ENCODE assay signal across 29 cellular contexts in genomic region chr4:99379571-99379970, GRCh38. TPM values are rescaled to one million over a fixed set of nuclear protein-coding genes. Genes with fewer than 3 reads are reported as not detected.
"Had no signal": no experiment of that assay in that cellular context is flagged by ENCODE, and none has a peak within 500 bp of the region (broad histone marks: within the 10 kb centered on the region; RNA-seq: fewer than 3 reads in every experiment).

No MANE protein-coding gene starts in this region.

- H3K4me1 Mint-ChIP-seq: activated naive CD8-positive, alpha-beta T cell treated with anti-CD3 and anti-CD28 coated beads, Interleukin-2, amount 10 ng/mL, durations not matched to agents 7 days and 5 days; naive B cell; neural crest cell; stimulated activated effector memory CD8-positive, alpha-beta T cell treated with anti-CD3 and anti-CD28 coated beads, Interleukin-12 subunit alpha, Interleukin-12 subunit beta, amount 100 ng/mL, for 72 hours; stimulated activated naive CD8-positive, alpha-beta T cell treated with anti-CD3 and anti-CD28 coated beads, Interleukin-15, amount 100 ng/mL, for 72 hours had no signal

- H3K27me3 ChIP-seq: tibial artery had no signal

- H3K36me3 ChIP-seq: tibial artery had no signal

- DNase-seq: activated CD4-positive, alpha-beta memory T cell treated with anti-CD3 and anti-CD28 coated beads for 36 hours; activated CD4-positive, alpha-beta T cell treated with anti-CD3 and anti-CD28 coated beads for 48 hours; activated effector memory CD4-positive, alpha-beta T cell treated with Interleukin-2 at 50 U/mL for 16 hours; activated naive CD4-positive, alpha-beta T cell treated with anti-CD3 and anti-CD28 coated beads for 36 hours; activated naive CD8-positive, alpha-beta T cell treated with anti-CD3 and anti-CD28 coated beads, Interleukin-2, amount 10 ng/mL, durations not matched to agents 7 days and 5 days; activated T-cell treated with anti-CD3 and anti-CD28 coated beads, Interleukin-2, amount 50 U/mL, for 72 hours; amniotic stem cell; cerebellar nuclear complex; cortex of kidney; hippocampal formation; left cardiac atrium; naive B cell; occipital lobe; posterior cingulate gyrus; small intestine; stimulated activated CD4-positive, alpha-beta T cell treated with anti-CD3 and anti-CD28 coated beads, Interleukin-2, amount 100 ng/mL, for 24 hours; stimulated activated naive CD8-positive, alpha-beta T cell treated with anti-CD3 and anti-CD28 coated beads, Interleukin-15, amount 100 ng/mL, for 72 hours; tibial artery had no signal

- ATAC-seq: activated T-cell treated with anti-CD3 and anti-CD28 coated beads, Interleukin-2, amount 50 U/mL, for 72 hours; left cardiac atrium; sciatic nerve; stimulated activated effector memory CD8-positive, alpha-beta T cell treated with anti-CD3 and anti-CD28 coated beads, Interleukin-12 subunit alpha, Interleukin-12 subunit beta, amount 100 ng/mL, for 72 hours; stimulated activated naive CD8-positive, alpha-beta T cell treated with anti-CD3 and anti-CD28 coated beads, Interleukin-15, amount 100 ng/mL, for 72 hours had no signal

- FAIRE-seq: bronchial epithelial cell, endometrium, frontal cortex had no signal

- H3K27ac Mint-ChIP-seq: activated CD4-positive, alpha-beta memory T cell treated with anti-CD3 and anti-CD28 coated beads for 36 hours; activated naive CD4-positive, alpha-beta T cell treated with anti-CD3 and anti-CD28 coated beads for 36 hours; activated naive CD8-positive, alpha-beta T cell treated with anti-CD3 and anti-CD28 coated beads, Interleukin-2, amount 10 ng/mL, durations not matched to agents 7 days and 5 days; activated T-cell treated with anti-CD3 and anti-CD28 coated beads, Interleukin-2, amount 50 U/mL, for 72 hours; naive B cell; stimulated activated effector memory CD8-positive, alpha-beta T cell treated with anti-CD3 and anti-CD28 coated beads, Interleukin-12 subunit alpha, Interleukin-12 subunit beta, amount 100 ng/mL, for 72 hours had no signal

- H3K4me3 Mint-ChIP-seq: activated CD4-positive, alpha-beta memory T cell treated with anti-CD3 and anti-CD28 coated beads for 36 hours; activated naive CD4-positive, alpha-beta T cell treated with anti-CD3 and anti-CD28 coated beads for 36 hours; activated naive CD8-positive, alpha-beta T cell treated with anti-CD3 and anti-CD28 coated beads, Interleukin-2, amount 10 ng/mL, durations not matched to agents 7 days and 5 days; activated T-cell treated with anti-CD3 and anti-CD28 coated beads, Interleukin-2, amount 50 U/mL, for 72 hours; naive B cell; neural crest cell; stimulated activated effector memory CD8-positive, alpha-beta T cell treated with anti-CD3 and anti-CD28 coated beads, Interleukin-12 subunit alpha, Interleukin-12 subunit beta, amount 100 ng/mL, for 72 hours; stimulated activated naive CD8-positive, alpha-beta T cell treated with anti-CD3 and anti-CD28 coated beads, Interleukin-15, amount 100 ng/mL, for 72 hours had no signal

- H3K4me3 ChIP-seq: tibial artery had no signal

- H3K27ac ChIP-seq: tibial artery had no signal

- H3K9me3 ChIP-seq: tibial artery had no signal

- H3K36me3 Mint-ChIP-seq: activated CD4-positive, alpha-beta memory T cell treated with anti-CD3 and anti-CD28 coated beads for 36 hours; stimulated activated effector memory CD8-positive, alpha-beta T cell treated with anti-CD3 and anti-CD28 coated beads, Interleukin-12 subunit alpha, Interleukin-12 subunit beta, amount 100 ng/mL, for 72 hours had no signal

RNA-seq across cellular contexts. Expression of gene ADH1C, which starts 27.0 kb away (rescaled TPM):
- total RNA-seq: activated CD4-positive, alpha-beta memory T cell treated with anti-CD3 and anti-CD28 coated beads for 36 hours; activated naive CD4-positive, alpha-beta T cell treated with anti-CD3 and anti-CD28 coated beads for 36 hours; activated naive CD8-positive, alpha-beta T cell treated with anti-CD3 and anti-CD28 coated beads, Interleukin-2, amount 10 ng/mL, durations not matched to agents 7 days and 5 days; activated T-cell treated with anti-CD3 and anti-CD28 coated beads, Interleukin-2, amount 50 U/mL, for 72 hours; epithelial cell of proximal tubule; frontal cortex; neural crest cell; occipital lobe; T-helper 2 cell treated with Interferon-gamma antibody and Interleukin-4, amounts not matched to agents 100 ng/mL and 5 ng/mL, for 36 hours had no signal

RNA-seq across cellular contexts. Expression of gene ADH7, which starts 55.6 kb away (rescaled TPM):
- total RNA-seq: activated CD4-positive, alpha-beta memory T cell treated with anti-CD3 and anti-CD28 coated beads for 36 hours; activated naive CD4-positive, alpha-beta T cell treated with anti-CD3 and anti-CD28 coated beads for 36 hours; activated naive CD8-positive, alpha-beta T cell treated with anti-CD3 and anti-CD28 coated beads, Interleukin-2, amount 10 ng/mL, durations not matched to agents 7 days and 5 days; activated T-cell treated with anti-CD3 and anti-CD28 coated beads, Interleukin-2, amount 50 U/mL, for 72 hours; epithelial cell of proximal tubule; frontal cortex; left cardiac atrium; mucosa of gallbladder; neural crest cell; occipital lobe; sciatic nerve; T-helper 2 cell treated with Interferon-gamma antibody and Interleukin-4, amounts not matched to agents 100 ng/mL and 5 ng/mL, for 36 hours; ureter had no signal
- polyA plus RNA-seq: fibroblast of lung had no signal

RNA-seq across cellular contexts. Expression of gene ADH1B, which starts 58.4 kb away (rescaled TPM):
- total RNA-seq: activated CD4-positive, alpha-beta memory T cell treated with anti-CD3 and anti-CD28 coated beads for 36 hours; activated naive CD4-positive, alpha-beta T cell treated with anti-CD3 and anti-CD28 coated beads for 36 hours; activated naive CD8-positive, alpha-beta T cell treated with anti-CD3 and anti-CD28 coated beads, Interleukin-2, amount 10 ng/mL, durations not matched to agents 7 days and 5 days; activated T-cell treated with anti-CD3 and anti-CD28 coated beads, Interleukin-2, amount 50 U/mL, for 72 hours; epithelial cell of proximal tubule; frontal cortex; neural crest cell; T-helper 2 cell treated with Interferon-gamma antibody and Interleukin-4, amounts not matched to agents 100 ng/mL and 5 ng/mL, for 36 hours had no signal
